14 cellular contexts compared by ENCODE assay signal in genomic region chr3:173894-174293, GRCh38. TPM values are rescaled to one million over a fixed set of nuclear protein-coding genes. Genes with fewer than 3 reads are reported as not detected.
DNase-seq lines count a peak whose midpoint lies in the region; ATAC-seq, FAIRE-seq and TF ChIP-seq lines count a peak whose summit lies in the region.
"Had no signal": no experiment of that assay in that cellular context is flagged by ENCODE, and none has a peak within 500 bp of the region (broad histone marks: within the 10 kb centered on the region; RNA-seq: fewer than 3 reads in every experiment).

No MANE protein-coding gene starts in this region.

- no peak overlapping the region for H3K4me3 Mint-ChIP-seq in activated CD8-positive, alpha-beta T cell treated with anti-CD3 and anti-CD28 coated beads for 36 hours
- H3K4me3 Mint-ChIP-seq: immature natural killer cell, neural crest cell had no signal

- H3K36me3 Mint-ChIP-seq in activated CD8-positive, alpha-beta T cell treated with anti-CD3 and anti-CD28 coated beads for 36 hours (ENCODE audit: low read depth) = no peaks in the 10 kb centered on the region
- H3K36me3 Mint-ChIP-seq: CD4-positive, alpha-beta memory T cell; immature natural killer cell had no signal

- H3K27ac Mint-ChIP-seq in activated CD8-positive, alpha-beta T cell treated with anti-CD3 and anti-CD28 coated beads for 36 hours = no peak overlapping the region
- H3K27ac Mint-ChIP-seq: CD4-positive, alpha-beta memory T cell; immature natural killer cell had no signal

- peak; percentile 5 for DNase-seq in bronchial epithelial cell (ENCODE audit: low read depth)
- DNase-seq in activated T-cell treated with anti-CD3 and anti-CD28 coated beads, Interleukin-2, amount 50 U/mL, for 48 hours = no peak
- no peak for DNase-seq in activated CD8-positive, alpha-beta T cell treated with anti-CD3 and anti-CD28 coated beads for 36 hours
- no peak for DNase-seq in AG08395 (ENCODE audit: low spot score)
- DNase-seq: body of pancreas; CD4-positive, alpha-beta memory T cell; immature natural killer cell; NCI-H1092; T-helper 9 cell had no signal

- H3K27me3 ChIP-seq in bronchial epithelial cell (ENCODE audit: control insufficient read depth, insufficient read depth, low read length) = no peaks in the 10 kb centered on the region
- H3K27me3 ChIP-seq: body of pancreas had no signal

- intact Hi-C loops in activated CD8-positive, alpha-beta T cell treated with anti-CD3 and anti-CD28 coated beads for 36 hours (cut with micrococcal nuclease) = no loop called here

- H3K27me3 Mint-ChIP-seq in activated CD8-positive, alpha-beta T cell treated with anti-CD3 and anti-CD28 coated beads for 36 hours = no peaks in the 10 kb centered on the region

- H3K9me3 Mint-ChIP-seq in activated CD8-positive, alpha-beta T cell treated with anti-CD3 and anti-CD28 coated beads for 36 hours = no peaks in the 10 kb centered on the region
- H3K9me3 Mint-ChIP-seq: neural crest cell had no signal

- no peak for FAIRE-seq in bronchial epithelial cell (lab: Jason Lieb, UNC)

- TF ChIP-seq CTCF in bronchial epithelial cell (IDR thresholded peaks at IDR 0.05; ENCODE audit: insufficient read depth, low read length, severe bottlenecking) = no peak
- no peak for TF ChIP-seq CTCF in activated CD8-positive, alpha-beta T cell treated with anti-CD3 and anti-CD28 coated beads for 36 hours (IDR thresholded peaks at IDR 0.05)

- H3K4me1 Mint-ChIP-seq in activated CD8-positive, alpha-beta T cell treated with anti-CD3 and anti-CD28 coated beads for 36 hours (ENCODE audit: low read depth) = no peaks in the 10 kb centered on the region
- H3K4me1 Mint-ChIP-seq: immature natural killer cell, neural crest cell had no signal

- H3K4me3 ChIP-seq in bronchial epithelial cell (ENCODE audit: low read depth, low read length) = no peak overlapping the region
- H3K4me3 ChIP-seq: body of pancreas had no signal

- no peaks in the 10 kb centered on the region for H3K36me3 ChIP-seq in bronchial epithelial cell (ENCODE audit: control insufficient read depth, insufficient read depth, low read length)

- CTCF ChIA-PET in activated CD8-positive, alpha-beta T cell treated with anti-CD3 and anti-CD28 coated beads for 36 hours (lab: Charles Lee) = no interaction called here

- ATAC-seq in GM18520 (IDR thresholded peaks at IDR 0.05; ENCODE audit: unreplicated experiment) (peak; percentile 61), GM21528 (IDR thresholded peaks at IDR 0.05; ENCODE audit: low FRiP score, unreplicated experiment) (peak; percentile 72), HG03196 (IDR thresholded peaks at IDR 0.05; ENCODE audit: unreplicated experiment) (peak; percentile 90)
- no peak for ATAC-seq in activated CD4-positive, CD25-positive, alpha-beta regulatory T cell treated with anti-CD3 and anti-CD28 coated beads, Interleukin-2, amount 50 U/mL, for 24 hours
- no peak for ATAC-seq in activated CD8-positive, alpha-beta T cell treated with anti-CD3 and anti-CD28 coated beads for 36 hours
- ATAC-seq: body of pancreas had no signal

- POLR2A ChIA-PET in activated CD8-positive, alpha-beta T cell treated with anti-CD3 and anti-CD28 coated beads for 36 hours (lab: Charles Lee) = no interaction called here

RNA-seq across cellular contexts. Expression of gene CHL1, which starts 22.7 kb away (rescaled TPM):
- total RNA-seq in bronchial epithelial cell = 0.26 TPM in 2 replicates
- not detected for total RNA-seq in activated CD8-positive, alpha-beta T cell treated with anti-CD3 and anti-CD28 coated beads for 36 hours
- total RNA-seq: CD4-positive, alpha-beta memory T cell had no signal

Comparison
In these comparisons a context has a peak if more than half of its experiments do, and no peak if none do; other contexts are left out.
1. ATAC-seq: peak in GM18520 (single experiment), GM21528 (single experiment) and HG03196 (single experiment); none in activated CD4-positive, CD25-positive, alpha-beta regulatory T cell treated with anti-CD3 and anti-CD28 coated beads, Interleukin-2, amount 50 U/mL, for 24 hours (0 of 2) and activated CD8-positive, alpha-beta T cell treated with anti-CD3 and anti-CD28 coated beads for 36 hours (single experiment).